8 cellular contexts compared by ENCODE assay signal in the genomic region with DNA sequence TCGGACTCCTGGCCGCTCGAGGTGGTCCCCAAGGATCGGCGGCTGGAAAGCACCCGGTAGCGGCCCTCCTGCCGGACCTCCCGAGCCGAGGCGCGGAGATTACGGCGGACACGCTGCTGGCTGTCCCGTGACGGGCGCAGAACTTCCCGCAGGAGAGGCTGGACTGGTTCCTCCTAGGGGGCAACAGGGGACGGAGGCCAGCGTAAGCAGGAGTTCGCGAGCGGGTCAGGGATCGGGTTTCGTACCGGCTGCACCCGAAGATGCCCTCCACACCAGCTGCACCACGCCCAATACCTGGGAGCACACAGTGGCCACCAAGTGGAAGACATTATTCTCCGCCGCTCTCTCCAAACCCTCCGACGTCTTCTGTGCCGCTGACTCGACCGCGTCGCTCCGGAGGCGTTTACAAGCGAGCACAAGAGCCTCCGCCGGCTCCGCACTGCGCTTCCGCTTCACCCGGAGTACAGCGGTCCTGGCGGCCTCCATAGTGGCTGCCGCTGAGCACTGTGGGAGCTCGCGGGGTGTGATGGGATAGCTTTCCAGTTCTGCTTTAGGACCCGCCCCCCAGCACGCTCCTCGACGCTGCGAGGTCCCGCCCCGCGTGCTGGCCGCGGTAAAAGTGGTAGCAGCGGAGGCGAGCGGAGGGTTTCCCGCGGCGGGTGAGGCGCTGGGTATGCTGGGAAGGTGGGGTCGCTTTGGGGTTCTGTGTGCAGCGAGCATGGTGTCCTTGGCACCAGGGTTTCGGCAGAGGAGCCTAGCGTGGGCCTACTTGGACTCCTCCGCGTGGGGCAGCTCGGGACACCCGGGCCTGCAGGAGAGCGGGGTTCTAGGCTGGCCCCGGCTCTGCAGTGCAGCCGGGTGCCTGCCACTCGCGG. TPM values are rescaled to one million over a fixed set of nuclear protein-coding genes. Genes with fewer than 3 reads are reported as not detected.
DNase-seq lines count a peak whose midpoint lies in the region; ATAC-seq, FAIRE-seq and TF ChIP-seq lines count a peak whose summit lies in the region.

A gene with protein sequence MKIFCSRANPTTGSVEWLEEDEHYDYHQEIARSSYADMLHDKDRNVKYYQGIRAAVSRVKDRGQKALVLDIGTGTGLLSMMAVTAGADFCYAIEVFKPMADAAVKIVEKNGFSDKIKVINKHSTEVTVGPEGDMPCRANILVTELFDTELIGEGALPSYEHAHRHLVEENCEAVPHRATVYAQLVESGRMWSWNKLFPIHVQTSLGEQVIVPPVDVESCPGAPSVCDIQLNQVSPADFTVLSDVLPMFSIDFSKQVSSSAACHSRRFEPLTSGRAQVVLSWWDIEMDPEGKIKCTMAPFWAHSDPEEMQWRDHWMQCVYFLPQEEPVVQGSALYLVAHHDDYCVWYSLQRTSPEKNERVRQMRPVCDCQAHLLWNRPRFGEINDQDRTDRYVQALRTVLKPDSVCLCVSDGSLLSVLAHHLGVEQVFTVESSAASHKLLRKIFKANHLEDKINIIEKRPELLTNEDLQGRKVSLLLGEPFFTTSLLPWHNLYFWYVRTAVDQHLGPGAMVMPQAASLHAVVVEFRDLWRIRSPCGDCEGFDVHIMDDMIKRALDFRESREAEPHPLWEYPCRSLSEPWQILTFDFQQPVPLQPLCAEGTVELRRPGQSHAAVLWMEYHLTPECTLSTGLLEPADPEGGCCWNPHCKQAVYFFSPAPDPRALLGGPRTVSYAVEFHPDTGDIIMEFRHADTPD (plus strand): TSS at position 579 of the 875 bp plus-strand sequence. CDS start 4,961 bp downstream, outside the sequence.
A gene (minus strand): TSS at position 506 of the 875 bp plus-strand sequence. CDS start 20 bp downstream, at position 486.

- peaks cover 64% of the 10 kb centered on the region for H3K79me2 ChIP-seq in SU-DHL-6 (ENCODE audit: insufficient read depth, low read length)

- H3F3A ChIP-seq in SU-DHL-6 (ENCODE audit: insufficient read depth), result 0 out of 2 replicates have a peak, but pooled peaks cover 7% of the 10 kb centered on the region

- ATAC-seq in HG02763 (IDR thresholded peaks at IDR 0.05; ENCODE audit: unreplicated experiment) (peak; percentile 95), Right ventricle myocardium inferior (peak; percentile 100), pancreas (peak; percentile 100)
- ATAC-seq in activated naive CD8-positive, alpha-beta T cell treated with anti-CD3 and anti-CD28 coated beads, Interleukin-2, amount 10 ng/mL, durations not matched to agents 7 days and 5 days (ENCODE audit: low read depth), result peak; percentile 98

- H3K9me2 ChIP-seq in SU-DHL-6 (replicated peaks; ENCODE audit: insufficient read depth, low read length), result no peaks in the 10 kb centered on the region

- intact Hi-C loops in Right ventricle myocardium inferior (cut with DNase I) (loop anchor here (2.0 to 5.0 kb wide), 2 partner anchors 46 to 63 kb away; a partner anchor contains a TSS), pancreas (cut with DNase I) (no loop called here), tibial artery (cut with DNase I; ENCODE audit: low total_unique reads) (loop anchor here (1.0 kb wide), 1 partner anchor 46 kb away; a partner anchor contains a TSS)

- H3K27me3 Mint-ChIP-seq in activated naive CD8-positive, alpha-beta T cell treated with anti-CD3 and anti-CD28 coated beads, Interleukin-2, amount 10 ng/mL, durations not matched to agents 7 days and 5 days, result no peaks in the 10 kb centered on the region

- POLR2A ChIA-PET in activated naive CD8-positive, alpha-beta T cell treated with anti-CD3 and anti-CD28 coated beads, Interleukin-2, amount 10 ng/mL, durations not matched to agents 7 days and 5 days (lab: Charles Lee), result interaction anchor here (0.5 to 3.8 kb wide), 29 partner anchors 9 to 1342 kb away, joined by 3 to 76 read pairs (median 7); a partner anchor contains a TSS

- peak within 1 kb of the TSS; percentile 92 for H3K27ac Mint-ChIP-seq in activated naive CD8-positive, alpha-beta T cell treated with anti-CD3 and anti-CD28 coated beads, Interleukin-2, amount 10 ng/mL, durations not matched to agents 7 days and 5 days

- peak within 1 kb of the TSS; percentile 65 for H2AFZ ChIP-seq in SU-DHL-6 (ENCODE audit: low read depth, low read length, severe bottlenecking)

- no peaks in the 10 kb centered on the region for H3K9me3 ChIP-seq in SU-DHL-6 (ENCODE audit: insufficient read depth, low read length)
- H3K9me3 ChIP-seq in pancreas, result no peaks in the 10 kb centered on the region
- no peaks in the 10 kb centered on the region for H3K9me3 ChIP-seq in tibial artery

- H3K36me3 ChIP-seq in SU-DHL-6 (ENCODE audit: low read length) (peaks cover 13% of the 10 kb centered on the region; the same call in 1 of the 2 replicates), pancreas (peaks cover 0 to 7% (median 4%) of the 10 kb centered on the region in 3 donors), tibial artery (peaks cover 8 to 46% (median 29%) of the 10 kb centered on the region in 3 donors)

- H4K20me1 ChIP-seq in SU-DHL-6 (ENCODE audit: low read depth, low read length), result no peaks in the 10 kb centered on the region

- H3K27ac ChIP-seq in SU-DHL-6 (ENCODE audit: low read depth, low read length) (peak within 1 kb of the TSS; percentile 42), pancreas (peak within 1 kb of the TSS; percentile 43 to 61 (median 56)), tibial artery (peak within 1 kb of the TSS; percentile 71 to 79)

- TF ChIP-seq CTCF in GM12875 (IDR thresholded peaks at IDR 0.05; ENCODE audit: borderline replicate concordance, insufficient read depth, low read depth, low read length) (no peak), SU-DHL-6 (IDR thresholded peaks at IDR 0.05; ENCODE audit: insufficient read depth, low read length, poor library complexity, severe bottlenecking) (no peak), pancreas (IDR thresholded peaks at IDR 0.05) (no peak), tibial artery (IDR thresholded peaks at IDR 0.05) (peak in 1 of 2 experiments; percentile 25)

- peaks cover 0 to 15% (median 12%) of the 10 kb centered on the region in 3 donors for H3K4me1 ChIP-seq in pancreas
- peaks cover 0 to 40% (median 22%) of the 10 kb centered on the region in 4 donors for H3K4me1 ChIP-seq in tibial artery

- H3K4me2 ChIP-seq in SU-DHL-6 (ENCODE audit: low read depth, low read length, poor library complexity, severe bottlenecking), result peak within 1 kb of the TSS; percentile 95

- peaks cover 44% of the 10 kb centered on the region for H3K4me1 Mint-ChIP-seq in activated naive CD8-positive, alpha-beta T cell treated with anti-CD3 and anti-CD28 coated beads, Interleukin-2, amount 10 ng/mL, durations not matched to agents 7 days and 5 days

- H3K4me3 ChIP-seq in GM12875 (ENCODE audit: low read depth, low read length), result peak within 1 kb of the TSS; percentile 85
- H3K4me3 ChIP-seq in SU-DHL-6 (ENCODE audit: insufficient read depth, low read length, poor library complexity, severe bottlenecking), result peak within 1 kb of the TSS; percentile 80
- peak within 1 kb of the TSS; percentile 91 to 97 (median 92) for H3K4me3 ChIP-seq in pancreas
- H3K4me3 ChIP-seq in tibial artery, result peak within 1 kb of the TSS; percentile 64 to 91

- 0% methylated on average over 68 to 82 of the region's 82 CpGs for WGBS in pancreas, 2 donors

- H3K4me3 Mint-ChIP-seq in activated naive CD8-positive, alpha-beta T cell treated with anti-CD3 and anti-CD28 coated beads, Interleukin-2, amount 10 ng/mL, durations not matched to agents 7 days and 5 days, result peak within 1 kb of the TSS; percentile 93

- peak; percentile 78 to 92 (median 89) for DNase-seq in NCI-H1417 (lab: John Stamatoyannopoulos, UW)
- peak; percentile 91 for DNase-seq in activated naive CD8-positive, alpha-beta T cell treated with anti-CD3 and anti-CD28 coated beads, Interleukin-2, amount 10 ng/mL, durations not matched to agents 7 days and 5 days
- DNase-seq in Right ventricle myocardium inferior (ENCODE audit: missing footprints), result peak; percentile 97
- DNase-seq in pancreas, result peak; percentile 85 to 94 (median 89)
- peak; percentile 91 to 92 for DNase-seq in tibial artery

- no peaks in the 10 kb centered on the region for H3K27me3 ChIP-seq in SU-DHL-6 (ENCODE audit: low read length)
- H3K27me3 ChIP-seq in pancreas, result no peaks in the 10 kb centered on the region
- H3K27me3 ChIP-seq in tibial artery, result no peaks in the 10 kb centered on the region

- no peak for FAIRE-seq in pancreas (lab: Jason Lieb, UNC)

- peaks cover 19% of the 10 kb centered on the region for H3K36me3 Mint-ChIP-seq in activated naive CD8-positive, alpha-beta T cell treated with anti-CD3 and anti-CD28 coated beads, Interleukin-2, amount 10 ng/mL, durations not matched to agents 7 days and 5 days

- peak within 1 kb of the TSS; percentile 91 for H3K9ac ChIP-seq in SU-DHL-6 (ENCODE audit: low read length)

- no peaks in the 10 kb centered on the region for H3K9me3 Mint-ChIP-seq in activated naive CD8-positive, alpha-beta T cell treated with anti-CD3 and anti-CD28 coated beads, Interleukin-2, amount 10 ng/mL, durations not matched to agents 7 days and 5 days

RNA-seq across cellular contexts. Expression of the first gene that starts in this region (rescaled TPM):
- 10 to 100 TPM; 85.7 to 87.3 TPM for total RNA-seq in activated naive CD8-positive, alpha-beta T cell treated with anti-CD3 and anti-CD28 coated beads, Interleukin-2, amount 10 ng/mL, durations not matched to agents 7 days and 5 days
- total RNA-seq in Right ventricle myocardium inferior (28.9 TPM), pancreas (10 to 100 TPM; 11.6 to 22.6 (median 15.6) TPM)
- polyA plus RNA-seq in pancreas, result 10 to 100 TPM; 43.9 to 47.9 TPM

RNA-seq across cellular contexts. Expression of the second gene that starts in this region (rescaled TPM):
- 10 to 100 TPM; 38.2 to 44.4 TPM for total RNA-seq in activated naive CD8-positive, alpha-beta T cell treated with anti-CD3 and anti-CD28 coated beads, Interleukin-2, amount 10 ng/mL, durations not matched to agents 7 days and 5 days
- total RNA-seq in Right ventricle myocardium inferior (12.4 TPM), pancreas (1 to 10 TPM; 6.4 to 8.1 (median 6.6) TPM)
- polyA plus RNA-seq in pancreas, result 1 to 10 TPM; 5.2 to 5.8 TPM

Comparison
In these comparisons a context has a peak if more than half of its experiments do, and no peak if none do; other contexts are left out.
1. Peak in every context shown above with its lines: DNase-seq, ATAC-seq, H3K4me3 ChIP-seq and H3K27ac ChIP-seq.
2. intact Hi-C loops: an anchor here in Right ventricle myocardium inferior (2.0 to 5.0 kb wide) and tibial artery (1.0 kb wide); none called in pancreas.